In the genomic region with DNA sequence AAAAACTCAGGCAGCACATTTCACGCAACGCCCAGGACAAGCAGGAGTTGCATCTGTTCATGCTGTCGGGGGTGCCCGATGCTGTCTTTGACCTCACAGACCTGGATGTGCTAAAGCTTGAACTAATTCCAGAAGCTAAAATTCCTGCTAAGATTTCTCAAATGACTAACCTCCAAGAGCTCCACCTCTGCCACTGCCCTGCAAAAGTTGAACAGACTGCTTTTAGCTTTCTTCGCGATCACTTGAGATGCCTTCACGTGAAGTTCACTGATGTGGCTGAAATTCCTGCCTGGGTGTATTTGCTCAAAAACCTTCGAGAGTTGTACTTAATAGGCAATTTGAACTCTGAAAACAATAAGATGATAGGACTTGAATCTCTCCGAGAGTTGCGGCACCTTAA, we compare ENCODE assay signal across 36 cellular contexts.
"Had no signal": no experiment of that assay in that cellular context is flagged by ENCODE, and none has a peak within 500 bp of the region (broad histone marks: within the 10 kb centered on the region; RNA-seq: fewer than 3 reads in every experiment).

No MANE protein-coding gene starts in this region.

- H3K9me3 Mint-ChIP-seq: activated T-cell treated with anti-CD3 and anti-CD28 coated beads, Interleukin-2, amount 50 U/mL, for 4 hours; T-helper 1 cell treated with Interleukin-12 subunit alpha and Interleukin-12 subunit beta and Interleukin-4 antibody, amounts not matched to agents 30 μg/mL and 1 μg/mL, for 36 hours; T-helper 2 cell treated with Interferon-gamma antibody and Interleukin-4, amounts not matched to agents 5 μg/mL and 100 μg/mL, for 36 hours had no signal

- DNase-seq: activated CD4-positive, alpha-beta T cell treated with anti-CD3 and anti-CD28 coated beads for 36 hours; activated CD4-positive, alpha-beta T cell treated with anti-CD3 and anti-CD28 coated beads, Interleukin-2, amount 10 ng/mL, durations not matched to agents 7 days and 5 days; activated CD4-positive, alpha-beta T cell treated with anti-CD3 and anti-CD28 coated beads, Interleukin-2, amount 50 U/mL, for 48 hours; activated CD8-positive, alpha-beta memory T cell treated with anti-CD3 and anti-CD28 coated beads, Interleukin-2, amount 50 U/mL, for 4 hours; activated CD8-positive, alpha-beta T cell treated with anti-CD3 and anti-CD28 coated beads, Interleukin-2, amount 10 ng/mL, durations not matched to agents 7 days and 5 days; activated effector memory CD4-positive, alpha-beta T cell treated with anti-CD3 and anti-CD28 coated beads, Interleukin-2, amount 50 U/mL, for 16 hours; activated naive CD4-positive, alpha-beta T cell; activated naive CD4-positive, alpha-beta T cell treated with anti-CD3 and anti-CD28 coated beads, Interleukin-2, amount 50 U/mL, for 16 hours; activated naive CD8-positive, alpha-beta T cell treated with anti-CD3 and anti-CD28 coated beads for 36 hours; activated T-cell treated with anti-CD3 and anti-CD28 coated beads for 4 hours; activated T-cell treated with anti-CD3 and anti-CD28 coated beads, Interleukin-2, amount 50 U/mL, for 4 hours; amniotic stem cell; aorta; Kasumi-1; KG1; MG63; NCI-H1048; NCI-H1105 treated with DMSO at 0.1 percent for 48 hours; NCI-H1436; NCI-H1694; NCI-H1930; NCI-H2081 treated with DMSO at 0.1 percent for 48 hours; NCI-H345; NCI-H524 treated with DMSO at 0.1 percent for 48 hours; NCI-H748 treated with DMSO at 0.1 percent for 48 hours; NK-92 treated with Interleukin-12 subunit alpha and Interleukin-12 subunit beta, amount 100 ng/mL, for 24 hours; PC-3; Peyer's patch; RPMI8226; SHP77 treated with DMSO at 0.1 percent for 48 hours; SK-N-SH had no signal

- H3K4me3 Mint-ChIP-seq: activated CD4-positive, alpha-beta T cell treated with anti-CD3 and anti-CD28 coated beads for 36 hours; activated CD4-positive, alpha-beta T cell treated with anti-CD3 and anti-CD28 coated beads, Interleukin-2, amount 10 ng/mL, durations not matched to agents 7 days and 5 days; activated CD8-positive, alpha-beta T cell treated with anti-CD3 and anti-CD28 coated beads, Interleukin-2, amount 10 ng/mL, durations not matched to agents 7 days and 5 days; activated naive CD8-positive, alpha-beta T cell treated with anti-CD3 and anti-CD28 coated beads for 36 hours; activated T-cell treated with anti-CD3 and anti-CD28 coated beads, Interleukin-2, amount 50 U/mL, for 4 hours; T-helper 1 cell treated with Interleukin-12 subunit alpha and Interleukin-12 subunit beta and Interleukin-4 antibody, amounts not matched to agents 30 μg/mL and 1 μg/mL, for 36 hours; T-helper 2 cell treated with Interferon-gamma antibody and Interleukin-4, amounts not matched to agents 5 μg/mL and 100 μg/mL, for 36 hours had no signal

- H3K27ac Mint-ChIP-seq: activated CD4-positive, alpha-beta T cell treated with anti-CD3 and anti-CD28 coated beads for 36 hours; activated CD4-positive, alpha-beta T cell treated with anti-CD3 and anti-CD28 coated beads, Interleukin-2, amount 10 ng/mL, durations not matched to agents 7 days and 5 days; activated CD8-positive, alpha-beta T cell treated with anti-CD3 and anti-CD28 coated beads, Interleukin-2, amount 10 ng/mL, durations not matched to agents 7 days and 5 days; activated naive CD8-positive, alpha-beta T cell treated with anti-CD3 and anti-CD28 coated beads for 36 hours; T-helper 1 cell treated with Interleukin-12 subunit alpha and Interleukin-12 subunit beta and Interleukin-4 antibody, amounts not matched to agents 30 μg/mL and 1 μg/mL, for 36 hours; T-helper 2 cell treated with Interferon-gamma antibody and Interleukin-4, amounts not matched to agents 5 μg/mL and 100 μg/mL, for 36 hours had no signal

- ATAC-seq: activated CD4-positive, alpha-beta T cell treated with anti-CD3 and anti-CD28 coated beads for 36 hours; activated CD4-positive, CD25-positive, alpha-beta regulatory T cell treated with anti-CD3 and anti-CD28 coated beads, Interleukin-2, amount 50 U/mL, for 24 hours; activated CD8-positive, alpha-beta T cell treated with anti-CD3 and anti-CD28 coated beads, Interleukin-2, amount 10 ng/mL, durations not matched to agents 7 days and 5 days; activated T-cell treated with anti-CD3 and anti-CD28 coated beads, Interleukin-2, amount 50 U/mL, for 4 hours; PC-3 had no signal

- H3K27me3 Mint-ChIP-seq: activated CD4-positive, alpha-beta T cell treated with anti-CD3 and anti-CD28 coated beads for 36 hours; activated CD4-positive, alpha-beta T cell treated with anti-CD3 and anti-CD28 coated beads, Interleukin-2, amount 10 ng/mL, durations not matched to agents 7 days and 5 days; activated naive CD8-positive, alpha-beta T cell treated with anti-CD3 and anti-CD28 coated beads for 36 hours had no signal

- H3K27ac ChIP-seq: cardiac muscle cell, Peyer's patch, SJSA1 had no signal

- H3K27me3 ChIP-seq: cardiac muscle cell, MG63, Peyer's patch, SJSA1 had no signal
